In the genomic region with DNA sequence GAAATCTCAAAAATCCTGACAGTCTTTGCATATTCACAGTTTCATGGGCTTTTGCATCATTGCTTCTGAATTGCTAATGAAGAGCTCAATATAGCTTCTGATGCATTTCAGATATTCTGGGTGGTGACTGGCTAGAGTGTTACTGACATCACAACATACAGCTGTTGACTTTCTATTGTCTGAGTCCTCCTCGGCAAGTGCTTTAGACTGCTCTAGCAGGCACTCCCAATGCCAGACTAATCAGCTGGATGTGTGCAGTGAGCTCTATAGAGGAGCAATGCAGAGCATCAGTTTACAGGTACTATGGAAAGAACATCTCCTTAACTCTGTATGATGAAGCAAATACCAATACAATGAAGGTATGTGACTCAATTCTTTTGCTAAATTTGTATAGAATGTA, we compare ENCODE assay signal across 13 cellular contexts. TPM values are rescaled to one million over a fixed set of nuclear protein-coding genes. Genes with fewer than 3 reads are reported as not detected.
DNase-seq lines count a peak whose midpoint lies in the region; ATAC-seq, FAIRE-seq and TF ChIP-seq lines count a peak whose summit lies in the region.
"Had no signal": no experiment of that assay in that cellular context is flagged by ENCODE, and none has a peak within 500 bp of the region (broad histone marks: within the 10 kb centered on the region; RNA-seq: fewer than 3 reads in every experiment).

No MANE protein-coding gene starts in this region.

- no peak overlapping the region for H3K4me3 Mint-ChIP-seq in activated naive CD4-positive, alpha-beta T cell treated with anti-CD3 and anti-CD28 coated beads, Interleukin-2, amount 10 ng/mL, durations not matched to agents 7 days and 5 days
- H3K4me3 Mint-ChIP-seq: nephron had no signal

- H3K9me3 Mint-ChIP-seq in activated naive CD4-positive, alpha-beta T cell treated with anti-CD3 and anti-CD28 coated beads, Interleukin-2, amount 10 ng/mL, durations not matched to agents 7 days and 5 days = no peaks in the 10 kb centered on the region
- H3K9me3 Mint-ChIP-seq: nephron had no signal

- H3K36me3 ChIP-seq in bronchial epithelial cell (ENCODE audit: control insufficient read depth, insufficient read depth, low read length) (no peaks in the 10 kb centered on the region), Karpas-422 (ENCODE audit: insufficient read depth, low read length) (peaks cover 31% of the 10 kb centered on the region)

- TF ChIP-seq CTCF in bronchial epithelial cell (IDR thresholded peaks at IDR 0.05; ENCODE audit: insufficient read depth, low read length, severe bottlenecking) = no peak

- CTCF ChIA-PET in activated naive CD4-positive, alpha-beta T cell treated with anti-CD3 and anti-CD28 coated beads, Interleukin-2, amount 10 ng/mL, durations not matched to agents 7 days and 5 days (lab: Charles Lee) = interaction anchor here (0.5 to 1.0 kb wide), 3 partner anchors 9 to 1151 kb away, joined by 3 read pairs; no protein-coding TSS in a partner anchor

- H3K4me2 ChIP-seq in Karpas-422 (ENCODE audit: low read depth, low read length, poor library complexity, severe bottlenecking) = no peak overlapping the region
- H3K4me2 ChIP-seq: KMS-11 had no signal

- peak; percentile 64 for ATAC-seq in GM19043 (IDR thresholded peaks at IDR 0.05; ENCODE audit: low read depth, unreplicated experiment)
- ATAC-seq in HG03135 (IDR thresholded peaks at IDR 0.05; ENCODE audit: unreplicated experiment) = peak; percentile 51
- no peak for ATAC-seq in GM21367 (IDR thresholded peaks at IDR 0.05; ENCODE audit: unreplicated experiment)
- ATAC-seq in HG03039 (IDR thresholded peaks at IDR 0.05; ENCODE audit: unreplicated experiment) = no peak

- H3K9ac ChIP-seq in Karpas-422 (ENCODE audit: low read length) = no peak overlapping the region
- H3K9ac ChIP-seq: KMS-11 had no signal

- H3K27me3 Mint-ChIP-seq in activated naive CD4-positive, alpha-beta T cell treated with anti-CD3 and anti-CD28 coated beads, Interleukin-2, amount 10 ng/mL, durations not matched to agents 7 days and 5 days = no peaks in the 10 kb centered on the region

- peak; percentile 84 for FAIRE-seq in GM12891 (lab: Jason Lieb, UNC)
- no peak for FAIRE-seq in bronchial epithelial cell (lab: Jason Lieb, UNC)
- FAIRE-seq: keratinocyte had no signal

- H3K9me2 ChIP-seq in Karpas-422 (replicated peaks; ENCODE audit: insufficient read depth, low read length) = no peaks in the 10 kb centered on the region

- no peak overlapping the region for H3K27ac ChIP-seq in Karpas-422 (ENCODE audit: low read length)
- H3K27ac ChIP-seq: KMS-11 had no signal

- peaks cover 19% of the 10 kb centered on the region for H3K4me1 ChIP-seq in Karpas-422 (ENCODE audit: low read length)

- DNase-seq in GM12891 (ENCODE audit: insufficient read length, low spot score) (no peak), bronchial epithelial cell (ENCODE audit: low read depth) (peak; percentile 22), Karpas-422 (no peak)
- no peak for DNase-seq in activated naive CD4-positive, alpha-beta T cell treated with anti-CD3 and anti-CD28 coated beads, Interleukin-2, amount 10 ng/mL, durations not matched to agents 7 days and 5 days
- DNase-seq: activated CD4-positive, alpha-beta T cell treated with anti-CD3 and anti-CD28 coated beads for 4 hours; activated naive CD4-positive, alpha-beta T cell treated with Interleukin-2 at 50 U/mL for 16 hours had no signal

- no peaks in the 10 kb centered on the region for H4K20me1 ChIP-seq in Karpas-422 (ENCODE audit: insufficient read depth, low read depth, low read length)

- H3K27ac Mint-ChIP-seq in activated naive CD4-positive, alpha-beta T cell treated with anti-CD3 and anti-CD28 coated beads, Interleukin-2, amount 10 ng/mL, durations not matched to agents 7 days and 5 days = no peak overlapping the region
- H3K27ac Mint-ChIP-seq: nephron had no signal

- H3K79me2 ChIP-seq in Karpas-422 (ENCODE audit: low read length) = peaks cover 95% of the 10 kb centered on the region

- H3K27me3 ChIP-seq in bronchial epithelial cell (ENCODE audit: control insufficient read depth, insufficient read depth, low read length) = no peaks in the 10 kb centered on the region
- H3K27me3 ChIP-seq in Karpas-422 (ENCODE audit: low read length) = no peaks in the 10 kb centered on the region

- TF ChIP-seq POLR2A in GM12891 (IDR thresholded peaks at IDR 0.05; ENCODE audit: low read depth, low read length) = no peak

- H3K9me3 ChIP-seq in Karpas-422 (ENCODE audit: low read length) = no peaks in the 10 kb centered on the region; the same call in none of the 2 replicates

- peaks cover 2% of the 10 kb centered on the region for H3K36me3 Mint-ChIP-seq in activated naive CD4-positive, alpha-beta T cell treated with anti-CD3 and anti-CD28 coated beads, Interleukin-2, amount 10 ng/mL, durations not matched to agents 7 days and 5 days

- no peak overlapping the region for H2AFZ ChIP-seq in Karpas-422 (ENCODE audit: low read length)

- H3K4me3 ChIP-seq in bronchial epithelial cell (ENCODE audit: low read depth, low read length) = no peak overlapping the region
- no peak overlapping the region for H3K4me3 ChIP-seq in Karpas-422 (ENCODE audit: low read length)

- peaks cover 17% of the 10 kb centered on the region for H3K4me1 Mint-ChIP-seq in activated naive CD4-positive, alpha-beta T cell treated with anti-CD3 and anti-CD28 coated beads, Interleukin-2, amount 10 ng/mL, durations not matched to agents 7 days and 5 days
- H3K4me1 Mint-ChIP-seq: nephron had no signal

TF ChIP-seq in GM12891, 5 proteins besides CTCF, POLR2A, EP300 and RAD21:
- no peak for TF ChIP-seq PAX5 (IDR thresholded peaks at IDR 0.05; ENCODE audit: insufficient read depth, low read length, severe bottlenecking)
- TF ChIP-seq SPI1 (IDR thresholded peaks at IDR 0.05; ENCODE audit: low read depth, low read length) = no peak
- TF ChIP-seq TAF1 (IDR thresholded peaks at IDR 0.05; ENCODE audit: low read depth, low read length) = no peak
- no peak for TF ChIP-seq POU2F2 (IDR thresholded peaks at IDR 0.05; ENCODE audit: low read depth, low read length)
- no peak for TF ChIP-seq POLR2AphosphoS5 (IDR thresholded peaks at IDR 0.05; ENCODE audit: low read depth, low read length)
TF ChIP-seq in GM12891: peak in this region for 0.

RNA-seq across cellular contexts. Expression of a gene that starts 54.9 kb away (rescaled TPM):
- 32.5 TPM for polyA plus RNA-seq in GM12891 (2012; ENCODE audit: low read depth, missing spikeins)
- 3.7 and 6.3 TPM in 2 replicates for total RNA-seq in bronchial epithelial cell
- total RNA-seq in Karpas-422 (2014; rRNA removed; shearing (Covaris generic); ENCODE audit: low replicate concordance) = 42.7 and 69.4 TPM in 2 replicates

RNA-seq across cellular contexts. Expression of a gene that starts 55.1 kb away (rescaled TPM):
- 3.3 TPM for polyA plus RNA-seq in GM12891 (2012; ENCODE audit: low read depth, missing spikeins)
- total RNA-seq in bronchial epithelial cell = 2.8 and 5.5 TPM in 2 replicates
- 6.2 and 12.6 TPM in 2 replicates for total RNA-seq in Karpas-422 (2014; rRNA removed; shearing (Covaris generic); ENCODE audit: low replicate concordance)

Comparison
In these comparisons a context has a peak if more than half of its experiments do, and no peak if none do; other contexts are left out.
1. ATAC-seq: peak in GM19043 (single experiment) and HG03135 (single experiment); none in GM21367 (single experiment) and HG03039 (single experiment).